In the genomic region with DNA sequence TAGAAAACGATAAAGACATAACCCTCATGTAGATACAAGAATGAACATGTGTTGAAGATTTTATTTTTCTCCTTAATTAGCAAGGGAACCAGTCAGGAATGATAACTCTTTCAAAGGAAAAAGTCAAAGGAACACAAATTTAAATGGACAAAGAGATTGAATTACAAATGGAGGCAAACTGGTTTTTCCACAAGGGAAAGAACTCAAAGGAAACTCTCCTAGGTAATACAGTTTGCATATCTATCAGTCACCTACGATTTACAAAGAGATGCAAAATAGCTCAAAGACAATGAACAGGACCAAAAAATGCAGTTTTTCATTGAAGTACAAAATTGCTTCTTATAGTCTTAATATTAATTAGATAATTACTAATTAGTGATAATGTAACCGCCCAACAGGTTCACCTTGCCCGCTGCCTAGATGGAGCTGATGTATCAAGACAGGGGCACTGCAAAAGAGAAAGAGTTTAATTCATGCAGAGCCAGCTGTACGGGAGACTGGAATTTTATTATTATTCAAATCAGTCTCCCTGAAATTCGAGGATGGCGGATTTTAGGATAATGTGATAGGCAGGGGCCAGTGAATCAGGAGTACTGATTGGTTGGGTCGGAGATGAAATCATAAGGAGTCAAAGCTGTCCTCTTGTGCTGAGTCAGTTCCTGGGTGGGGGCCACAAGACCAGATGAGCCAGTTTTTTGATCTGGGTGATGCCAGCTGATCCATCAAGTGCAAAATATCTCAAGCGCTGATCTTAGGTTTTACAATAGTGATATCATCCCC, we compare ENCODE assay signal across 2 cellular contexts.
A peak's percentile ranks its signal among the peaks of the same experiment; 100 is the strongest.
TF ChIP-seq lines count a peak whose summit lies in the region.

No MANE protein-coding gene starts in this region.

TF ChIP-seq in GM23338, 12 proteins besides CTCF, POLR2A, EP300 and RAD21 (continued from another document):
- TF ChIP-seq POLR2AphosphoS5 (IDR thresholded peaks at IDR 0.05; ENCODE audit: low read depth) (peak; percentile 39; the same call in 1 of the 2 replicates), ZNF114 (CRISPR knock-in tag; IDR thresholded peaks at IDR 0.05) (no peak), EZH2 (IDR thresholded peaks at IDR 0.05; ENCODE audit: low read depth, unreplicated experiment) (no peak), JUNB (IDR thresholded peaks at IDR 0.05; ENCODE audit: unreplicated experiment) (no peak), ZNF331 (CRISPR knock-in tag; IDR thresholded peaks at IDR 0.05; ENCODE audit: low read depth) (no peak), EZH2phosphoT487 (IDR thresholded peaks at IDR 0.05; ENCODE audit: unreplicated experiment) (no peak)

TF ChIP-seq in SK-N-SH treated with all-trans-retinoic acid at 6 μM for 48 hours, 23 proteins besides CTCF, POLR2A, EP300 and RAD21 (continued from another document):
- TF ChIP-seq, protein P1, sequence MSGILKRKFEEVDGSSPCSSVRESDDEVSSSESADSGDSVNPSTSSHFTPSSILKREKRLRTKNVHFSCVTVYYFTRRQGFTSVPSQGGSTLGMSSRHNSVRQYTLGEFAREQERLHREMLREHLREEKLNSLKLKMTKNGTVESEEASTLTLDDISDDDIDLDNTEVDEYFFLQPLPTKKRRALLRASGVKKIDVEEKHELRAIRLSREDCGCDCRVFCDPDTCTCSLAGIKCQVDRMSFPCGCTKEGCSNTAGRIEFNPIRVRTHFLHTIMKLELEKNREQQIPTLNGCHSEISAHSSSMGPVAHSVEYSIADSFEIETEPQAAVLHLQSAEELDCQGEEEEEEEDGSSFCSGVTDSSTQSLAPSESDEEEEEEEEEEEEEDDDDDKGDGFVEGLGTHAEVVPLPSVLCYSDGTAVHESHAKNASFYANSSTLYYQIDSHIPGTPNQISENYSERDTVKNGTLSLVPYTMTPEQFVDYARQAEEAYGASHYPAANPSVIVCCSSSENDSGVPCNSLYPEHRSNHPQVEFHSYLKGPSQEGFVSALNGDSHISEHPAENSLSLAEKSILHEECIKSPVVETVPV (CRISPR knock-in tag; IDR thresholded peaks at IDR 0.05) = no peak
- no peak for TF ChIP-seq RARB (CRISPR knock-in tag; IDR thresholded peaks at IDR 0.05)
- TF ChIP-seq ARNTL (CRISPR knock-in tag; IDR thresholded peaks at IDR 0.05; ENCODE audit: borderline replicate concordance, low read depth) = no peak
- TF ChIP-seq ISL1 (CRISPR knock-in tag; IDR thresholded peaks at IDR 0.05) = no peak
- no peak for TF ChIP-seq BACH2 (CRISPR knock-in tag; IDR thresholded peaks at IDR 0.05; ENCODE audit: borderline replicate concordance)
- no peak for TF ChIP-seq ZNF70 (CRISPR knock-in tag; IDR thresholded peaks at IDR 0.05)
- TF ChIP-seq GLIS3 (CRISPR knock-in tag; IDR thresholded peaks at IDR 0.05) = no peak
- TF ChIP-seq CSDC2 (CRISPR knock-in tag; IDR thresholded peaks at IDR 0.05) = no peak
- no peak for TF ChIP-seq ESRRG (CRISPR knock-in tag; IDR thresholded peaks at IDR 0.05)
- no peak for TF ChIP-seq TOX (CRISPR knock-in tag; IDR thresholded peaks at IDR 0.05; ENCODE audit: borderline replicate concordance)
- TF ChIP-seq SNAI2 (CRISPR knock-in tag; IDR thresholded peaks at IDR 0.05) = no peak
- TF ChIP-seq, protein P2, sequence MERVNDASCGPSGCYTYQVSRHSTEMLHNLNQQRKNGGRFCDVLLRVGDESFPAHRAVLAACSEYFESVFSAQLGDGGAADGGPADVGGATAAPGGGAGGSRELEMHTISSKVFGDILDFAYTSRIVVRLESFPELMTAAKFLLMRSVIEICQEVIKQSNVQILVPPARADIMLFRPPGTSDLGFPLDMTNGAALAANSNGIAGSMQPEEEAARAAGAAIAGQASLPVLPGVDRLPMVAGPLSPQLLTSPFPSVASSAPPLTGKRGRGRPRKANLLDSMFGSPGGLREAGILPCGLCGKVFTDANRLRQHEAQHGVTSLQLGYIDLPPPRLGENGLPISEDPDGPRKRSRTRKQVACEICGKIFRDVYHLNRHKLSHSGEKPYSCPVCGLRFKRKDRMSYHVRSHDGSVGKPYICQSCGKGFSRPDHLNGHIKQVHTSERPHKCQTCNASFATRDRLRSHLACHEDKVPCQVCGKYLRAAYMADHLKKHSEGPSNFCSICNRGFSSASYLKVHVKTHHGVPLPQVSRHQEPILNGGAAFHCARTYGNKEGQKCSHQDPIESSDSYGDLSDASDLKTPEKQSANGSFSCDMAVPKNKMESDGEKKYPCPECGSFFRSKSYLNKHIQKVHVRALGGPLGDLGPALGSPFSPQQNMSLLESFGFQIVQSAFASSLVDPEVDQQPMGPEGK (CRISPR knock-in tag; IDR thresholded peaks at IDR 0.05; ENCODE audit: borderline replicate concordance) = no peak
- TF ChIP-seq, protein P3, sequence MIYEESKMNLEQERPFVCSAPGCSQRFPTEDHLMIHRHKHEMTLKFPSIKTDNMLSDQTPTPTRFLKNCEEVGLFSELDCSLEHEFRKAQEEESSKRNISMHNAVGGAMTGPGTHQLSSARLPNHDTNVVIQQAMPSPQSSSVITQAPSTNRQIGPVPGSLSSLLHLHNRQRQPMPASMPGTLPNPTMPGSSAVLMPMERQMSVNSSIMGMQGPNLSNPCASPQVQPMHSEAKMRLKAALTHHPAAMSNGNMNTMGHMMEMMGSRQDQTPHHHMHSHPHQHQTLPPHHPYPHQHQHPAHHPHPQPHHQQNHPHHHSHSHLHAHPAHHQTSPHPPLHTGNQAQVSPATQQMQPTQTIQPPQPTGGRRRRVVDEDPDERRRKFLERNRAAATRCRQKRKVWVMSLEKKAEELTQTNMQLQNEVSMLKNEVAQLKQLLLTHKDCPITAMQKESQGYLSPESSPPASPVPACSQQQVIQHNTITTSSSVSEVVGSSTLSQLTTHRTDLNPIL (CRISPR knock-in tag; IDR thresholded peaks at IDR 0.05; ENCODE audit: low read depth) = no peak
